Comparison of ENCODE assay signal across 1 cellular context in the genomic region with DNA sequence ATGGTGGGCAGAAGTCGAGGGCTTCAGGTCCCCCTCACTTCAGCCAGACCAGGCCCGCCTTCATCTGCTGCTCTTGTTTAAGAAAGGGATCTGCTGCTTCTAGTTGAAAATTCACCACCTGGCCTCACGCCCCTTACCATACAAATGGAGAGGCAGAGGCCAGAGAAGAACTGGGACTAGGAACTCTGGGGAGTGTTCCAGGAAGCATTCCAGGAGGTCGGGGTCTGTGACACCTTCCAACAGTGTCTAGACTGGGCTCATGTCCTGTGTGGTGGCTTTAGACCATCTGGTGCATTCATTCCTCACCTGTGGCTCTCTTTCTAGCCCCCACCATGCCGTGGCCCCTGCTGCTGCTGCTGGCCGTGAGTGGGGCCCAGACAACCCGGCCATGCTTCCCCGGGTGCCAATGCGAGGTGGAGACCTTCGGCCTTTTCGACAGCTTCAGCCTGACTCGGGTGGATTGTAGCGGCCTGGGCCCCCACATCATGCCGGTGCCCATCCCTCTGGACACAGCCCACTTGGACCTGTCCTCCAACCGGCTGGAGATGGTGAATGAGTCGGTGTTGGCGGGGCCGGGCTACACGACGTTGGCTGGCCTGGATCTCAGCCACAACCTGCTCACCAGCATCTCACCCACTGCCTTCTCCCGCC.
TF ChIP-seq lines count a peak whose summit lies in the region.

No MANE protein-coding gene starts in this region.

TF ChIP-seq in WTC11, 78 proteins besides CTCF, POLR2A, EP300 and RAD21:
- TF ChIP-seq NFATC4 (CRISPR knock-in tag; IDR thresholded peaks at IDR 0.05) (no peak), ZNF263 (CRISPR knock-in tag; IDR thresholded peaks at IDR 0.05; ENCODE audit: low read depth) (no peak), OVOL2 (CRISPR knock-in tag; IDR thresholded peaks at IDR 0.05; ENCODE audit: borderline replicate concordance) (no peak), PRRX2 (CRISPR knock-in tag; IDR thresholded peaks at IDR 0.05) (no peak), IRF1 (CRISPR knock-in tag; IDR thresholded peaks at IDR 0.05) (no peak), CREM (CRISPR knock-in tag; IDR thresholded peaks at IDR 0.05) (no peak), USF1 (CRISPR knock-in tag; IDR thresholded peaks at IDR 0.05) (no peak), HMGA2 (CRISPR knock-in tag; IDR thresholded peaks at IDR 0.05) (no peak), ZBTB21 (CRISPR knock-in tag; IDR thresholded peaks at IDR 0.05; ENCODE audit: borderline replicate concordance) (no peak), ERG (CRISPR knock-in tag; IDR thresholded peaks at IDR 0.05) (no peak), PREB (CRISPR knock-in tag; IDR thresholded peaks at IDR 0.05; ENCODE audit: borderline replicate concordance) (no peak), FOXJ3 (CRISPR knock-in tag; IDR thresholded peaks at IDR 0.05; ENCODE audit: borderline replicate concordance) (no peak), AFF4 (CRISPR knock-in tag; IDR thresholded peaks at IDR 0.05; ENCODE audit: borderline replicate concordance) (no peak), ZNF671 (CRISPR knock-in tag; IDR thresholded peaks at IDR 0.05) (no peak), TCF7 (CRISPR knock-in tag; IDR thresholded peaks at IDR 0.05; ENCODE audit: low read depth) (no peak)
